In genomic region chr16:57300387-57301125, GRCh38 we compare ENCODE assay signal across 8 cellular contexts. TPM values are rescaled to one million over a fixed set of nuclear protein-coding genes. Genes with fewer than 3 reads are reported as not detected.
DNase-seq lines count a peak whose midpoint lies in the region; ATAC-seq and TF ChIP-seq lines count a peak whose summit lies in the region.

No MANE protein-coding gene starts in this region.

- no peaks in the 10 kb centered on the region for H3K9me2 ChIP-seq in PC-3 (replicated peaks; ENCODE audit: low read length)

- CTCF ChIA-PET in PC-3 (lab: Charles Lee), result interaction anchor here (0.6 to 1.5 kb wide), 9 partner anchors 20 to 122 kb away, joined by 3 to 12 read pairs (median 3); partner anchors contain the start of gene ARL2BP

- ATAC-seq in GM21737 (IDR thresholded peaks at IDR 0.05; ENCODE audit: unreplicated experiment), result peak; percentile 82
- peak; percentile 78 for ATAC-seq in PC-3
- peak; percentile 98 for ATAC-seq in esophagus mucosa

- H3K4me1 ChIP-seq in PC-3 (ENCODE audit: insufficient read depth, low read length) (peaks cover 18% of the 10 kb centered on the region), mucosa of rectum (ENCODE audit: control insufficient read depth in 2 of 2, insufficient read depth in 2 of 2, low read length in 2 of 2) (peaks cover 23 to 33% of the 10 kb centered on the region in 2 donors)

- H3K9me3 ChIP-seq in PC-3 (ENCODE audit: low read length) (no peaks in the 10 kb centered on the region), mucosa of rectum (ENCODE audit: control insufficient read depth in 2 of 2, low read length in 2 of 2) (no peaks in the 10 kb centered on the region)

- H3F3A ChIP-seq in PC-3 (ENCODE audit: low read length, unreplicated experiment), result no peaks in the 10 kb centered on the region

- peak; percentile 86 for TF ChIP-seq CTCF in PC-3 (conservative IDR thresholded peaks at IDR 0.05; ENCODE audit: low read depth, low read length)

- H3K36me3 ChIP-seq in PC-3 (ENCODE audit: low read depth, low read length) (no peaks in the 10 kb centered on the region), mucosa of rectum (ENCODE audit: control insufficient read depth in 2 of 2, insufficient read depth in 2 of 2, low read length in 2 of 2) (no peaks in the 10 kb centered on the region)

- DNase-seq in DMS53 treated with DMSO at 0.1 percent for 48 hours (lab: John Stamatoyannopoulos, UW; ENCODE audit: unreplicated experiment) (peak; percentile 98), KG1 (lab: John Stamatoyannopoulos, UW) (peak; percentile 99), PC-3 (peak; percentile 97)
- DNase-seq in activated T-cell treated with anti-CD3 and anti-CD28 coated beads, Interleukin-2, amount 50 U/mL, for 24 hours, result peak; percentile 100
- peak; percentile 93 for DNase-seq in stimulated activated CD8-positive, alpha-beta memory T cell treated with anti-CD3 and anti-CD28 coated beads, Interleukin-4, amount 100 ng/mL, for 24 hours (ENCODE audit: low read depth)

- peak overlapping the region; percentile 28; the same call in 1 of the 2 replicates for H3K27ac ChIP-seq in PC-3 (ENCODE audit: low read length)
- peak overlapping the region; percentile 86 for H3K27ac ChIP-seq in mucosa of rectum (ENCODE audit: low read depth in 2 of 2, low read length in 2 of 2)

- H3K27ac Mint-ChIP-seq in activated T-cell treated with anti-CD3 and anti-CD28 coated beads, Interleukin-2, amount 50 U/mL, for 24 hours, result no peak overlapping the region

- H2AFZ ChIP-seq in PC-3 (ENCODE audit: low read length), result no peak overlapping the region

- H3K27me3 Mint-ChIP-seq in activated T-cell treated with anti-CD3 and anti-CD28 coated beads, Interleukin-2, amount 50 U/mL, for 24 hours, result no peaks in the 10 kb centered on the region

- H3K79me2 ChIP-seq in PC-3 (ENCODE audit: low read length), result no peaks in the 10 kb centered on the region

- POLR2A ChIA-PET in PC-3 (lab: Charles Lee; ENCODE audit: unreplicated experiment), result interaction anchor here (0.5 to 0.7 kb wide), 2 partner anchors 113 to 121 kb away, joined by 7 to 19 read pairs; no protein-coding TSS in a partner anchor

- BruUV-seq in PC-3 (replicated peaks; lab: Mats Ljungman, UMichigan), result no TSS peak

- H3K9ac ChIP-seq in PC-3 (ENCODE audit: low read length) (peak overlapping the region; percentile 44; the same call in 1 of the 2 replicates), mucosa of rectum (ENCODE audit: low read depth in 1 of 2, low read length in 2 of 2) (peak overlapping the region; percentile 67 to 78)

- intact Hi-C loops in PC-3 (cut with micrococcal nuclease), result loop anchor here (1.0 to 5.0 kb wide), 6 partner anchors 55 to 216 kb away; partner anchors contain the start of gene ARL2BP

- no peak overlapping the region for H3K4me3 Mint-ChIP-seq in activated T-cell treated with anti-CD3 and anti-CD28 coated beads, Interleukin-2, amount 50 U/mL, for 24 hours

- H3K4me1 Mint-ChIP-seq in activated T-cell treated with anti-CD3 and anti-CD28 coated beads, Interleukin-2, amount 50 U/mL, for 24 hours (ENCODE audit: low read depth), result peaks cover 15% of the 10 kb centered on the region

- H3K9me3 Mint-ChIP-seq in activated T-cell treated with anti-CD3 and anti-CD28 coated beads, Interleukin-2, amount 50 U/mL, for 24 hours, result no peaks in the 10 kb centered on the region

- H3K4me2 ChIP-seq in PC-3 (ENCODE audit: low read length), result peak overlapping the region; percentile 83

- no peaks in the 10 kb centered on the region for H3K36me3 Mint-ChIP-seq in activated T-cell treated with anti-CD3 and anti-CD28 coated beads, Interleukin-2, amount 50 U/mL, for 24 hours (ENCODE audit: low read depth)

- peak overlapping the region; percentile 85 for H3K4me3 ChIP-seq in PC-3 (ENCODE audit: low read length)
- peak overlapping the region; percentile 62 to 85 for H3K4me3 ChIP-seq in mucosa of rectum (ENCODE audit: low read length in 2 of 2)

- H4K20me1 ChIP-seq in PC-3 (ENCODE audit: low read length), result no peaks in the 10 kb centered on the region

- H3K27me3 ChIP-seq in PC-3 (ENCODE audit: low read length) (no peaks in the 10 kb centered on the region), mucosa of rectum (ENCODE audit: control insufficient read depth in 2 of 2, insufficient read depth in 2 of 2, low read length in 2 of 2) (no peaks in the 10 kb centered on the region)

RNA-seq across cellular contexts. Expression of gene PLLP, which starts 16.1 kb away (rescaled TPM):
- total RNA-seq in PC-3 (2014; rRNA removed) (0.35 and 1.6 TPM in 2 replicates), esophagus mucosa (9.3 TPM)

RNA-seq across cellular contexts. Expression of gene ARL2BP, which starts 55.5 kb away (rescaled TPM):
- total RNA-seq in PC-3 (2014; rRNA removed), result 35.3 and 38.4 TPM in 2 replicates
- 43.4 TPM for total RNA-seq in esophagus mucosa

RNA-seq across cellular contexts. Expression of gene CCL22, which starts 58.0 kb away (rescaled TPM):
- not detected in 2 replicates for total RNA-seq in PC-3 (2014; rRNA removed)
- total RNA-seq in esophagus mucosa, result 0.20 TPM

Comparison
In these comparisons a context has a peak if more than half of its experiments do, and no peak if none do; other contexts are left out.
1. Peak in every context shown above with its lines: DNase-seq, ATAC-seq, H3K4me3 ChIP-seq and H3K27ac ChIP-seq.